Comparison of ENCODE assay signal across 35 cellular contexts in the genomic region with DNA sequence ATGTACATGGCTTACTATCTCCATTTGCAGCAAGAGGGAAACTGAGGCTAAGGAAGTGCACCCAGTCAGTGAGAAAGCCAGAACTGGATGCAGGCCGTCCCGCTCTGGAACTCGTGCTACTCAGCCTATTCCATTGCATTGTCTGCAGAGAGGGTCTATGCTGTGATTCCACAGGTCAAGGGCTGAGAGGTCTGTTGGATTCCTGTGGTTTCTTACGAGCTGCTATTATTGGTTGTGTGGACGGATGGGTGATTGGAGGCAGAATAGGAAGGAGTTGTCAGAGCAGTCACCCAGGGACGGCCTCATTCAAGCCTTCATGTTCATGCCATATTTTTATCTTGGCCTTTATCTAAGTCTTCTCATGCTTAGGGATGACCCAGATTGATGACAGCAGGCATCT. TPM values are rescaled to one million over a fixed set of nuclear protein-coding genes. Genes with fewer than 3 reads are reported as not detected.
"Had no signal": no experiment of that assay in that cellular context is flagged by ENCODE, and none has a peak within 500 bp of the region (broad histone marks: within the 10 kb centered on the region; RNA-seq: fewer than 3 reads in every experiment).

No MANE protein-coding gene starts in this region.

- DNase-seq: activated CD4-positive, alpha-beta T cell treated with anti-CD3 and anti-CD28 coated beads for 36 hours; activated CD4-positive, alpha-beta T cell treated with anti-CD3 and anti-CD28 coated beads, Interleukin-2, amount 50 U/mL, for 1 hour; activated CD4-positive, alpha-beta T cell treated with anti-CD3 and anti-CD28 coated beads, Interleukin-2, amount 50 U/mL, for 48 hours; activated CD4-positive, CD25-positive, alpha-beta regulatory T cell; activated CD4-positive, CD25-positive, alpha-beta regulatory T cell treated with anti-CD3 and anti-CD28 coated beads, Interleukin-2, amount 50 U/mL, for 72 hours; activated CD8-positive, alpha-beta memory T cell treated with anti-CD3 and anti-CD28 coated beads for 24 hours; activated CD8-positive, alpha-beta T cell treated with anti-CD3 and anti-CD28 coated beads for 36 hours; activated effector memory CD4-positive, alpha-beta T cell treated with Interleukin-2 at 50 U/mL for 16 hours; activated gamma-delta T cell treated with Interleukin-2 at 50 U/mL for 16 hours; activated naive CD4-positive, alpha-beta T cell treated with Interleukin-2 at 50 U/mL for 16 hours; activated naive CD8-positive, alpha-beta T cell treated with anti-CD3 and anti-CD28 coated beads for 36 hours; activated naive CD8-positive, alpha-beta T cell treated with anti-CD3 and anti-CD28 coated beads, Interleukin-2, amount 50 U/mL, for 24 hours; activated T-cell treated with anti-CD3 and anti-CD28 coated beads, Interleukin-2, amount 50 U/mL, for 4 hours; adrenal gland; amygdala; aorta; body of pancreas; caudate nucleus; cortex of kidney; dermis blood vessel endothelial cell; effector CD4-positive, alpha-beta T cell; effector memory CD8-positive, alpha-beta T cell; erythroblast; foreskin melanocyte; heart right ventricle; T-helper 1 cell; T-helper 17 cell; T1000 had no signal

- H3K36me3 ChIP-seq: adrenal gland, esophagus muscularis mucosa, gastroesophageal sphincter, heart right ventricle had no signal

- H3K27me3 Mint-ChIP-seq: activated naive CD4-positive, alpha-beta T cell treated with anti-CD3 and anti-CD28 coated beads, Interleukin-2, amount 50 U/mL, for 24 hours; activated naive CD8-positive, alpha-beta T cell treated with anti-CD3 and anti-CD28 coated beads for 36 hours had no signal

- H3K4me1 Mint-ChIP-seq: activated CD4-positive, alpha-beta T cell treated with anti-CD3 and anti-CD28 coated beads for 36 hours; activated naive CD4-positive, alpha-beta T cell treated with anti-CD3 and anti-CD28 coated beads, Interleukin-2, amount 50 U/mL, for 24 hours; activated naive CD8-positive, alpha-beta T cell treated with anti-CD3 and anti-CD28 coated beads for 36 hours; activated naive CD8-positive, alpha-beta T cell treated with anti-CD3 and anti-CD28 coated beads, Interleukin-2, amount 50 U/mL, for 24 hours; activated T-helper 17 cell treated with anti-CD3 and anti-CD28 coated beads, Interleukin-2, amount 50 U/mL, for 72 hours had no signal

- H3K9me3 Mint-ChIP-seq: activated CD8-positive, alpha-beta T cell treated with anti-CD3 and anti-CD28 coated beads for 36 hours; activated naive CD4-positive, alpha-beta T cell treated with anti-CD3 and anti-CD28 coated beads, Interleukin-2, amount 50 U/mL, for 24 hours; activated naive CD8-positive, alpha-beta T cell treated with anti-CD3 and anti-CD28 coated beads for 36 hours; activated naive CD8-positive, alpha-beta T cell treated with anti-CD3 and anti-CD28 coated beads, Interleukin-2, amount 50 U/mL, for 24 hours; activated T-cell treated with anti-CD3 and anti-CD28 coated beads, Interleukin-2, amount 50 U/mL, for 4 hours; activated T-helper 17 cell treated with anti-CD3 and anti-CD28 coated beads, Interleukin-2, amount 50 U/mL, for 72 hours; effector memory CD8-positive, alpha-beta T cell; T-helper 2 cell treated with Interferon-gamma antibody and Interleukin-4, amounts not matched to agents 5 μg/mL and 100 μg/mL, for 36 hours had no signal

- H3K4me3 ChIP-seq: adrenal gland, body of pancreas, esophagus muscularis mucosa, gastroesophageal sphincter, heart right ventricle had no signal

- H3K27ac ChIP-seq: adrenal gland, body of pancreas, esophagus muscularis mucosa, gastroesophageal sphincter, heart right ventricle had no signal

- H3K36me3 Mint-ChIP-seq: activated naive CD4-positive, alpha-beta T cell treated with anti-CD3 and anti-CD28 coated beads, Interleukin-2, amount 50 U/mL, for 24 hours; activated naive CD8-positive, alpha-beta T cell treated with anti-CD3 and anti-CD28 coated beads for 36 hours had no signal

- H3K27ac Mint-ChIP-seq: activated CD4-positive, alpha-beta T cell treated with anti-CD3 and anti-CD28 coated beads for 36 hours; activated CD8-positive, alpha-beta T cell treated with anti-CD3 and anti-CD28 coated beads for 36 hours; activated naive CD4-positive, alpha-beta T cell treated with anti-CD3 and anti-CD28 coated beads, Interleukin-2, amount 50 U/mL, for 24 hours; activated naive CD8-positive, alpha-beta T cell treated with anti-CD3 and anti-CD28 coated beads for 36 hours; activated naive CD8-positive, alpha-beta T cell treated with anti-CD3 and anti-CD28 coated beads, Interleukin-2, amount 50 U/mL, for 24 hours; activated T-helper 17 cell treated with anti-CD3 and anti-CD28 coated beads, Interleukin-2, amount 50 U/mL, for 72 hours; T-helper 17 cell; T-helper 2 cell treated with Interferon-gamma antibody and Interleukin-4, amounts not matched to agents 5 μg/mL and 100 μg/mL, for 36 hours had no signal

- ATAC-seq: activated CD4-positive, alpha-beta T cell treated with anti-CD3 and anti-CD28 coated beads for 36 hours; activated CD8-positive, alpha-beta T cell treated with anti-CD3 and anti-CD28 coated beads for 36 hours; activated naive CD8-positive, alpha-beta T cell treated with anti-CD3 and anti-CD28 coated beads, Interleukin-2, amount 50 U/mL, for 24 hours; activated T-cell treated with anti-CD3 and anti-CD28 coated beads, Interleukin-2, amount 50 U/mL, for 4 hours; activated T-helper 17 cell treated with anti-CD3 and anti-CD28 coated beads, Interleukin-2, amount 50 U/mL, for 72 hours; body of pancreas; effector memory CD8-positive, alpha-beta T cell; gastroesophageal sphincter; heart right ventricle; T-helper 17 cell had no signal

- H3K4me3 Mint-ChIP-seq: activated CD4-positive, alpha-beta T cell treated with anti-CD3 and anti-CD28 coated beads for 36 hours; activated CD8-positive, alpha-beta T cell treated with anti-CD3 and anti-CD28 coated beads for 36 hours; activated naive CD4-positive, alpha-beta T cell treated with anti-CD3 and anti-CD28 coated beads, Interleukin-2, amount 50 U/mL, for 24 hours; activated naive CD8-positive, alpha-beta T cell treated with anti-CD3 and anti-CD28 coated beads for 36 hours; activated naive CD8-positive, alpha-beta T cell treated with anti-CD3 and anti-CD28 coated beads, Interleukin-2, amount 50 U/mL, for 24 hours; activated T-cell treated with anti-CD3 and anti-CD28 coated beads, Interleukin-2, amount 50 U/mL, for 4 hours; activated T-helper 17 cell treated with anti-CD3 and anti-CD28 coated beads, Interleukin-2, amount 50 U/mL, for 72 hours; effector memory CD8-positive, alpha-beta T cell; T-helper 17 cell; T-helper 2 cell treated with Interferon-gamma antibody and Interleukin-4, amounts not matched to agents 5 μg/mL and 100 μg/mL, for 36 hours had no signal

- H3K27me3 ChIP-seq: adrenal gland, body of pancreas, esophagus muscularis mucosa, gastroesophageal sphincter, heart right ventricle had no signal

- H3K9me3 ChIP-seq: adrenal gland, body of pancreas, esophagus muscularis mucosa had no signal

RNA-seq across cellular contexts. Expression of a gene that starts 33.4 kb away (rescaled TPM):
- total RNA-seq: activated CD4-positive, alpha-beta T cell treated with anti-CD3 and anti-CD28 coated beads for 36 hours; activated CD8-positive, alpha-beta T cell treated with anti-CD3 and anti-CD28 coated beads for 36 hours; activated naive CD8-positive, alpha-beta T cell treated with anti-CD3 and anti-CD28 coated beads for 36 hours; activated T-helper 17 cell treated with anti-CD3 and anti-CD28 coated beads, Interleukin-2, amount 50 U/mL, for 72 hours; aorta; body of pancreas; chondrocyte; dermis blood vessel endothelial cell; gastroesophageal sphincter; glomerular endothelial cell; heart right ventricle; T-helper 17 cell had no signal
